ENCODE assay signal across 2 cellular contexts in genomic region chr20:30286157-30286556, GRCh38.
TF ChIP-seq lines count a peak whose summit lies in the region.

No MANE protein-coding gene starts in this region.

TF ChIP-seq in HepG2, 621 proteins besides CTCF, POLR2A, EP300 and RAD21 (continued from another document):
- TF ChIP-seq ZBTB33 (CRISPR knock-in tag; IDR thresholded peaks at IDR 0.05), result no peak
- TF ChIP-seq ZBTB39 (CRISPR knock-in tag; IDR thresholded peaks at IDR 0.05), result no peak
- no peak for TF ChIP-seq HCFC1 (IDR thresholded peaks at IDR 0.05; ENCODE audit: low read depth, low read length)
- no peak for TF ChIP-seq NKX3-1 (CRISPR knock-in tag; IDR thresholded peaks at IDR 0.05)
- TF ChIP-seq IRX3 (CRISPR knock-in tag; IDR thresholded peaks at IDR 0.05; ENCODE audit: borderline replicate concordance, low read depth), result no peak
- TF ChIP-seq ZNF138 (CRISPR knock-in tag; IDR thresholded peaks at IDR 0.05; ENCODE audit: low read depth), result no peak

TF ChIP-seq in SK-N-SH, 30 proteins besides CTCF, POLR2A, EP300 and RAD21 (continued from another document):
- TF ChIP-seq REST (IDR thresholded peaks at IDR 0.05; ENCODE audit: low read depth, low read length), result no peak
- TF ChIP-seq YY1 (IDR thresholded peaks at IDR 0.05; ENCODE audit: low read depth), result no peak
- no peak for TF ChIP-seq ELF1 (IDR thresholded peaks at IDR 0.05)
- no peak for TF ChIP-seq RFX5 (IDR thresholded peaks at IDR 0.05; ENCODE audit: low read length)
- TF ChIP-seq RCOR1 (IDR thresholded peaks at IDR 0.05; ENCODE audit: low read length), result no peak
- no peak for TF ChIP-seq EZH2phosphoT487 (IDR thresholded peaks at IDR 0.05; ENCODE audit: borderline replicate concordance, low read depth)
- TF ChIP-seq SMC3 (IDR thresholded peaks at IDR 0.05; ENCODE audit: low read depth, low read length), result no peak
- no peak for TF ChIP-seq SIN3A (IDR thresholded peaks at IDR 0.05; ENCODE audit: borderline replicate concordance, low read depth, low read length)
- TF ChIP-seq PBX3 (IDR thresholded peaks at IDR 0.05), result no peak
- TF ChIP-seq TAF1 (IDR thresholded peaks at IDR 0.05; ENCODE audit: borderline replicate concordance, low read depth, low read length), result no peak
- no peak for TF ChIP-seq GABPA (IDR thresholded peaks at IDR 0.05; ENCODE audit: low read depth)
